In the genomic region with DNA sequence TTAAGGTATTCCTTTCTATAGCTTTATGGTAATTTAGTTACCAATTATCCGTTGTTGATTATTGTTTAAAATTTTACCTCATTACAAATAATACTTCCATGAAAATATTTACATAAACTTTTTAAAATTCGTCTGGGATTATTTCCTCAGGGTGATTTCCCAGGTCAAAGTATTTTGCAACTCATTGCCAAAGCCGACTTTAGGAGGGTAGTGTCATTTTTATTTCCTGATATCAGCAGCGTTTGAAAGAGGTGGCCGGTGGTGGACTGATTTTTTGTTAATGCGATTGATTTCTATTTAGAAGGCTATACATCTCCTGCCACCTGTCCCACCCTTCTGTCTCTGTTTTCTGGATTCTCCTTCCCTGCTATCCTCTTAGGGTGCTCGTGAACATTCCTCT, we compare ENCODE assay signal across 29 cellular contexts. TPM values are rescaled to one million over a fixed set of nuclear protein-coding genes. Genes with fewer than 3 reads are reported as not detected.
"Had no signal": no experiment of that assay in that cellular context is flagged by ENCODE, and none has a peak within 500 bp of the region (broad histone marks: within the 10 kb centered on the region; RNA-seq: fewer than 3 reads in every experiment).

No MANE protein-coding gene starts in this region.

- H3K27me3 ChIP-seq: testis had no signal

- ATAC-seq: naive thymus-derived CD8-positive, alpha-beta T cell; natural killer cell treated with Interleukin-12 subunit alpha and Interleukin-12 subunit beta and Interleukin-15 and Interleukin-18, amount 100 ng/mL, for 72 hours; pancreas; psoas muscle; right cardiac atrium; sciatic nerve; stimulated activated memory B cell treated with anti-CD40 and anti-IgM and Interleukin-4, amounts not matched to agents 10 μg/mL and 1 μg/mL and 100 μg/mL, for 72 hours; stimulated activated naive CD8-positive, alpha-beta T cell treated with anti-CD3 and anti-CD28 coated beads, Interleukin-15, amount 100 ng/mL, for 72 hours; stimulated activated naive CD8-positive, alpha-beta T cell treated with anti-CD3 and anti-CD28 coated beads, Interleukin-15, Interleukin-2, amounts not matched to agents 100 U/mL and 50 U/mL, for 24 hours; upper lobe of right lung had no signal

- FAIRE-seq: pancreas had no signal

- DNase-seq: naive thymus-derived CD8-positive, alpha-beta T cell; nephron progenitor cell; nucleus accumbens; pancreas; psoas muscle; right cardiac atrium; spleen; stimulated activated CD4-positive, alpha-beta T cell treated with anti-CD3 and anti-CD28 coated beads, Interleukin-12 subunit alpha, Interleukin-12 subunit beta, amount 100 ng/mL, for 4 hours; stimulated activated CD4-positive, alpha-beta T cell treated with anti-CD3 and anti-CD28 coated beads, Interleukin-1b, Interleukin-23, amount 100 ng/mL, for 48 hours; stimulated activated CD4-positive, alpha-beta T cell treated with anti-CD3 and anti-CD28 coated beads, Interleukin-4, amount 100 ng/mL, for 1 hour; stimulated activated CD4-positive, alpha-beta T cell treated with anti-CD3 and anti-CD28 coated beads, Interleukin-4, amount 100 ng/mL, for 4 hours; stimulated activated CD8-positive, alpha-beta memory T cell treated with anti-CD3 and anti-CD28 coated beads, Interleukin-4, amount 100 ng/mL, for 48 hours; stimulated activated naive CD4-positive, alpha-beta T cell; stimulated activated naive CD8-positive, alpha-beta T cell treated with anti-CD3 and anti-CD28 coated beads, Interleukin-15, amount 100 ng/mL, for 72 hours; stimulated activated naive CD8-positive, alpha-beta T cell treated with anti-CD3 and anti-CD28 coated beads, Interleukin-15, Interleukin-2, amounts not matched to agents 100 U/mL and 50 U/mL, for 24 hours; substantia nigra; testis; tibial artery; transverse colon; upper lobe of right lung; uterus had no signal

- H3K4me3 ChIP-seq: pancreas, psoas muscle, skin epidermis, smooth muscle cell, spleen, suprapubic skin, testis, tibial artery, transverse colon, upper lobe of right lung, uterus had no signal

- H3K9me3 ChIP-seq: neutrophil, pancreas, psoas muscle, spleen, suprapubic skin, testis, tibial artery, transverse colon, upper lobe of right lung, uterus had no signal

- H3K4me2 ChIP-seq: smooth muscle cell had no signal

- H3K27ac ChIP-seq: neutrophil, pancreas, psoas muscle, skin epidermis, spleen, suprapubic skin, testis, tibial artery, transverse colon, upper lobe of right lung, uterus had no signal

- H3K36me3 ChIP-seq: neutrophil, pancreas, spleen, suprapubic skin, tibial artery, transverse colon, upper lobe of right lung, uterus had no signal

RNA-seq across cellular contexts. Expression of gene ADAMTS16, which starts 4.3 kb away (rescaled TPM):
- total RNA-seq: naive thymus-derived CD8-positive, alpha-beta T cell; natural killer cell treated with Interleukin-12 subunit alpha and Interleukin-12 subunit beta and Interleukin-15 and Interleukin-18, amount 100 ng/mL, for 72 hours; osteocyte; right cardiac atrium; spleen had no signal
- polyA plus RNA-seq: naive thymus-derived CD8-positive, alpha-beta T cell; right cardiac atrium; spleen had no signal
